ENCODE assay signal across 8 cellular contexts in genomic region chr16:58127634-58128033, GRCh38. TPM values are rescaled to one million over a fixed set of nuclear protein-coding genes. Genes with fewer than 3 reads are reported as not detected.
DNase-seq lines count a peak whose midpoint lies in the region; TF ChIP-seq lines count a peak whose summit lies in the region.

No MANE protein-coding gene starts in this region.

- H3K4me3 ChIP-seq in esophagus squamous epithelium (peak overlapping the region in 3 of 4 donors; percentile 75 to 97 (median 94)), sigmoid colon (peak overlapping the region in 3 of 4 donors; percentile 73 to 85 (median 83))

- H3K27ac ChIP-seq in esophagus squamous epithelium (peak overlapping the region in 3 of 4 donors; percentile 62 to 96 (median 95)), sigmoid colon (peak overlapping the region; percentile 89 to 95 (median 92)), RWPE1 (no peak overlapping the region)

- H3K27me3 ChIP-seq in esophagus squamous epithelium (no peaks in the 10 kb centered on the region), sigmoid colon (no peaks in the 10 kb centered on the region)

- TF ChIP-seq POLR2A in esophagus squamous epithelium (IDR thresholded peaks at IDR 0.05) (no peak), sigmoid colon (IDR thresholded peaks at IDR 0.05) (no peak)

- DNase-seq in RKO (ENCODE audit: low spot score) (peak; percentile 56), esophagus squamous epithelium (lab: John Stamatoyannopoulos, UW) (no peak), sigmoid colon (no peak), medulla oblongata (ENCODE audit: extremely low spot score) (no peak), germinal center (ENCODE audit: low spot score) (no peak), NCI-H2171 (lab: John Stamatoyannopoulos, UW) (no peak), RWPE1 (ENCODE audit: low spot score) (no peak)

- POLR2A ChIA-PET in RWPE1 (lab: Yijun Ruan, JAX; ENCODE audit: low non-redundant PET) = interaction anchor here (0.7 kb wide), 1 partner anchor 546 kb away, joined by 3 read pairs; no protein-coding TSS in a partner anchor

- intact Hi-C loops in esophagus squamous epithelium (cut with DNase I) = no loop called here
- intact Hi-C loops in sigmoid colon (cut with DNase I) = loop anchor here (2.0 to 10.0 kb wide), 6 partner anchors 70 to 1193 kb away; partner anchors contain the start of genes CSNK2A2, HERPUD1, KATNB1 and KIFC3

- WGBS in esophagus squamous epithelium, 2 donors = 9 to 13% methylated on average over 4 of the region's 4 CpGs
- 12 to 33% methylated on average over 4 of the region's 4 CpGs for WGBS in sigmoid colon, 2 donors

- no peak for TF ChIP-seq EP300 in sigmoid colon (IDR thresholded peaks at IDR 0.05)

- TF ChIP-seq CTCF in GM12874 (IDR thresholded peaks at IDR 0.05; ENCODE audit: insufficient read depth, low read depth, low read length) (peak; percentile 15; the same call in 1 of the 2 replicates), esophagus squamous epithelium (IDR thresholded peaks at IDR 0.05) (peak in 3 of 6 experiments; percentile 12 to 37 (median 12)), sigmoid colon (IDR thresholded peaks at IDR 0.05) (peak in 2 of 4 experiments; percentile 6 to 26), RWPE1 (conservative IDR thresholded peaks at IDR 0.05; ENCODE audit: low read depth) (no peak)

- no peaks in the 10 kb centered on the region for H3K9me3 ChIP-seq in esophagus squamous epithelium
- no peaks in the 10 kb centered on the region for H3K9me3 ChIP-seq in sigmoid colon

- H3K36me3 ChIP-seq in esophagus squamous epithelium (no peaks in the 10 kb centered on the region), sigmoid colon (no peaks in the 10 kb centered on the region)

- H3K4me1 ChIP-seq in esophagus squamous epithelium (peaks cover 37 to 68% (median 44%) of the 10 kb centered on the region in 3 donors), sigmoid colon (peaks cover 0 to 54% (median 45%) of the 10 kb centered on the region in 4 donors)

- CTCF ChIA-PET in RWPE1 (lab: Yijun Ruan, JAX) = interaction anchor here (1.4 kb wide), 1 partner anchor 101 kb away, joined by 5 read pairs; the partner anchor contains the start of gene MMP15

RNA-seq across cellular contexts. Expression of gene CFAP20, which starts 1.5 kb away (rescaled TPM):
- total RNA-seq in esophagus squamous epithelium = 10 to 100 TPM; 26.9 to 33.6 (median 32.0) TPM
- 10 to 100 TPM; 11.9 to 42.5 (median 26.6) TPM for total RNA-seq in sigmoid colon
- polyA plus RNA-seq in sigmoid colon = 10 to 100 TPM; 17.4 to 30.1 (median 28.3) TPM
